ENCODE assay signal across 24 cellular contexts in genomic region chr7:158039270-158039669, GRCh38.
"Had no signal": no experiment of that assay in that cellular context is flagged by ENCODE, and none has a peak within 500 bp of the region (broad histone marks: within the 10 kb centered on the region; RNA-seq: fewer than 3 reads in every experiment).

No MANE protein-coding gene starts in this region.

- H3K36me3 ChIP-seq: esophagus squamous epithelium, gastrocnemius medialis, heart right ventricle, left lung, lower lobe of right lung had no signal

- H3K27ac Mint-ChIP-seq: mesothelial cell of epicardium had no signal

- H3K27me3 ChIP-seq: dorsolateral prefrontal cortex, esophagus squamous epithelium, gastrocnemius medialis, left lung had no signal

- H3K4me1 ChIP-seq: esophagus squamous epithelium, gastrocnemius medialis, heart right ventricle, left lung, lower lobe of right lung had no signal

- H3K4me3 ChIP-seq: coronary artery, dorsolateral prefrontal cortex, esophagus squamous epithelium, gastrocnemius medialis, heart right ventricle, left lung, lower lobe of right lung, mucosa of descending colon had no signal

- H3K27ac ChIP-seq: coronary artery, dorsolateral prefrontal cortex, epithelial cell of prostate, esophagus squamous epithelium, gastrocnemius medialis, heart right ventricle, left lung, lower lobe of right lung had no signal

- DNase-seq: dermis blood vessel endothelial cell; dorsolateral prefrontal cortex; effector CD4-positive, alpha-beta T cell; effector memory CD4-positive, alpha-beta T cell; erythroblast; esophagus squamous epithelium; foreskin fibroblast; foreskin melanocyte; gastrocnemius medialis; glutamatergic neuron; heart right ventricle; hippocampal formation; left cardiac atrium; left ventricle myocardium superior; lower lobe of right lung; mesenchymal stem cell; mucosa of descending colon had no signal

- H3K4me3 Mint-ChIP-seq: mesothelial cell of epicardium had no signal

- ATAC-seq: esophagus mucosa, gastrocnemius medialis, heart right ventricle, left cardiac atrium, left lung, left ventricle myocardium superior, lower lobe of right lung, mucosa of descending colon had no signal

- FAIRE-seq: islet of Langerhans, keratinocyte had no signal

- H3K4me1 Mint-ChIP-seq: mesothelial cell of epicardium had no signal
